1 cellular context compared by ENCODE assay signal in genomic region chr5:132365213-132365612, GRCh38.
TF ChIP-seq lines count a peak whose summit lies in the region.

No MANE protein-coding gene starts in this region.

TF ChIP-seq in HCT116, 20 proteins besides CTCF, POLR2A, EP300 and RAD21 (continued from another document):
- no peak for TF ChIP-seq CBX3 (IDR thresholded peaks at IDR 0.05; ENCODE audit: low read depth)
- no peak for TF ChIP-seq EZH2 (IDR thresholded peaks at IDR 0.05)
- no peak for TF ChIP-seq JUND (IDR thresholded peaks at IDR 0.05)
- TF ChIP-seq ELF1 (IDR thresholded peaks at IDR 0.05; ENCODE audit: borderline replicate concordance, low read depth) = no peak
- no peak for TF ChIP-seq YY1 (IDR thresholded peaks at IDR 0.05; ENCODE audit: extremely low read depth, insufficient replicate concordance, low read depth, low read length)
- TF ChIP-seq POLR2AphosphoS5 (IDR thresholded peaks at IDR 0.05; ENCODE audit: low read depth, low read length) = no peak
